Comparison of ENCODE assay signal across 28 cellular contexts in the genomic region with DNA sequence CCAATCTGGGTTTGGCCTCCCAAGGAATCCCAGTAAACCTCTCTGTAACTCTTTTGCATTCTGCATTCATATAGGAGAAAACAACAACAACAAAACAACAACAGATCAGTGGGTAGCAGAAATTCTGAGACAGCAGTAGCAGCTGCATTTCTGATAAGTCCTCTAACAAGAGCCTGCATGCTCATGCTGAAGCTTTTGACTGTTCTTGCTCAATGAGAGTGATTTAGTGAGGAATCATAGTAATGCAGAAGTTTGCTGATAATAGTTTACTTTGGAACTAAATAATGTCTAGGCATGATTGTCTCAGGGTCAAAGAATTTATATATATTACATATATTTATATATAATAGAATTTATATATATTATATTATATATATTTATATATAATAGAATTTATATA. TPM values are rescaled to one million over a fixed set of nuclear protein-coding genes. Genes with fewer than 3 reads are reported as not detected.
"Had no signal": no experiment of that assay in that cellular context is flagged by ENCODE, and none has a peak within 500 bp of the region (broad histone marks: within the 10 kb centered on the region; RNA-seq: fewer than 3 reads in every experiment).

No MANE protein-coding gene starts in this region.

- H3K36me3 Mint-ChIP-seq: activated CD4-positive, alpha-beta memory T cell treated with anti-CD3 and anti-CD28 coated beads for 36 hours; activated naive CD4-positive, alpha-beta T cell treated with anti-CD3 and anti-CD28 coated beads, Interleukin-2, amount 50 U/mL, for 24 hours; immature natural killer cell; stimulated activated naive B cell treated with anti-CD40 and anti-IgM and Interleukin-4, amounts not matched to agents 10 μg/mL and 1 μg/mL and 100 μg/mL, for 72 hours had no signal

- H3K4me3 Mint-ChIP-seq: activated CD4-positive, alpha-beta memory T cell treated with anti-CD3 and anti-CD28 coated beads for 36 hours; activated CD4-positive, alpha-beta T cell treated with anti-CD3 and anti-CD28 coated beads, Interleukin-2, amount 10 ng/mL, durations not matched to agents 24 days and 14 days; activated naive CD4-positive, alpha-beta T cell treated with anti-CD3 and anti-CD28 coated beads, Interleukin-2, amount 50 U/mL, for 24 hours; activated naive CD8-positive, alpha-beta T cell treated with anti-CD3 and anti-CD28 coated beads, Interleukin-2, amount 50 U/mL, for 24 hours; activated T-cell treated with anti-CD3 and anti-CD28 coated beads, Interleukin-2, amount 50 U/mL, for 4 hours; activated T-helper 17 cell treated with anti-CD3 and anti-CD28 coated beads, Interleukin-2, amount 50 U/mL, for 72 hours; immature natural killer cell; nephron progenitor cell; stimulated activated naive B cell treated with anti-CD40 and anti-IgM and Interleukin-4, amounts not matched to agents 10 μg/mL and 1 μg/mL and 100 μg/mL, for 72 hours; T-helper 17 cell had no signal

- H3K27ac ChIP-seq: esophagus squamous epithelium, gastroesophageal sphincter, heart left ventricle, ovary, stomach, thyroid gland, upper lobe of right lung had no signal

- H3K36me3 ChIP-seq: esophagus squamous epithelium, gastroesophageal sphincter, heart left ventricle, ovary, thyroid gland, upper lobe of right lung had no signal

- H3K9ac ChIP-seq: SK-N-SH had no signal

- H3K4me3 ChIP-seq: esophagus squamous epithelium, gastroesophageal sphincter, heart left ventricle, ovary, smooth muscle cell, stomach, thyroid gland, upper lobe of right lung had no signal

- H3K4me1 Mint-ChIP-seq: activated CD4-positive, alpha-beta T cell treated with anti-CD3 and anti-CD28 coated beads, Interleukin-2, amount 10 ng/mL, durations not matched to agents 24 days and 14 days; activated naive CD4-positive, alpha-beta T cell treated with anti-CD3 and anti-CD28 coated beads, Interleukin-2, amount 50 U/mL, for 24 hours; activated naive CD8-positive, alpha-beta T cell treated with anti-CD3 and anti-CD28 coated beads, Interleukin-2, amount 50 U/mL, for 24 hours; activated T-helper 17 cell treated with anti-CD3 and anti-CD28 coated beads, Interleukin-2, amount 50 U/mL, for 72 hours; immature natural killer cell; stimulated activated naive B cell treated with anti-CD40 and anti-IgM and Interleukin-4, amounts not matched to agents 10 μg/mL and 1 μg/mL and 100 μg/mL, for 72 hours had no signal

- DNase-seq: activated CD4-positive, alpha-beta memory T cell treated with anti-CD3 and anti-CD28 coated beads for 36 hours; activated CD4-positive, alpha-beta T cell treated with anti-CD3 and anti-CD28 coated beads, Interleukin-2, amount 10 ng/mL, durations not matched to agents 24 days and 14 days; activated CD4-positive, CD25-positive, alpha-beta regulatory T cell treated with anti-CD3 and anti-CD28 coated beads, Interleukin-2, amount 50 U/mL, for 72 hours; activated naive CD8-positive, alpha-beta T cell treated with anti-CD3 and anti-CD28 coated beads, Interleukin-2, amount 50 U/mL, for 24 hours; activated T-cell treated with anti-CD3 and anti-CD28 coated beads, Interleukin-2, amount 50 U/mL, for 4 hours; anterior cingulate cortex; cortex of kidney; esophagus squamous epithelium; heart left ventricle; hypothalamus; immature natural killer cell; left ventricle myocardium superior; nephron progenitor cell; ovary; SK-N-SH; stimulated activated CD4-positive, alpha-beta T cell treated with anti-CD3 and anti-CD28 coated beads, Interleukin-15, amount 100 ng/mL, for 24 hours; stimulated activated CD4-positive, alpha-beta T cell treated with anti-CD3 and anti-CD28 coated beads, Interleukin-2, amount 100 ng/mL, for 24 hours; stimulated activated naive B cell treated with anti-CD40 and anti-IgM and Interleukin-4, amounts not matched to agents 10 μg/mL and 1 μg/mL and 100 μg/mL, for 72 hours; stomach; T-helper 17 cell; T1000; thyroid gland; upper lobe of right lung had no signal

- H3K27me3 ChIP-seq: esophagus squamous epithelium, gastroesophageal sphincter, heart left ventricle, ovary, stomach, thyroid gland, upper lobe of right lung had no signal

- H3K9me3 Mint-ChIP-seq: activated CD4-positive, alpha-beta memory T cell treated with anti-CD3 and anti-CD28 coated beads for 36 hours; activated CD4-positive, alpha-beta T cell treated with anti-CD3 and anti-CD28 coated beads, Interleukin-2, amount 10 ng/mL, durations not matched to agents 24 days and 14 days; activated naive CD4-positive, alpha-beta T cell treated with anti-CD3 and anti-CD28 coated beads, Interleukin-2, amount 50 U/mL, for 24 hours; activated naive CD8-positive, alpha-beta T cell treated with anti-CD3 and anti-CD28 coated beads, Interleukin-2, amount 50 U/mL, for 24 hours; activated T-cell treated with anti-CD3 and anti-CD28 coated beads, Interleukin-2, amount 50 U/mL, for 4 hours; activated T-helper 17 cell treated with anti-CD3 and anti-CD28 coated beads, Interleukin-2, amount 50 U/mL, for 72 hours; immature natural killer cell; nephron progenitor cell; stimulated activated naive B cell treated with anti-CD40 and anti-IgM and Interleukin-4, amounts not matched to agents 10 μg/mL and 1 μg/mL and 100 μg/mL, for 72 hours had no signal

- H3K4me1 ChIP-seq: esophagus squamous epithelium, gastroesophageal sphincter, heart left ventricle, stomach, thyroid gland, upper lobe of right lung had no signal

- H3K9me3 ChIP-seq: esophagus squamous epithelium, gastroesophageal sphincter, heart left ventricle, ovary, SK-N-SH, stomach, thyroid gland, upper lobe of right lung had no signal

- H3K4me2 ChIP-seq: SK-N-SH, smooth muscle cell had no signal

- H3K27ac Mint-ChIP-seq: activated CD4-positive, alpha-beta memory T cell treated with anti-CD3 and anti-CD28 coated beads for 36 hours; activated CD4-positive, alpha-beta T cell treated with anti-CD3 and anti-CD28 coated beads, Interleukin-2, amount 10 ng/mL, durations not matched to agents 24 days and 14 days; activated naive CD4-positive, alpha-beta T cell treated with anti-CD3 and anti-CD28 coated beads, Interleukin-2, amount 50 U/mL, for 24 hours; activated naive CD8-positive, alpha-beta T cell treated with anti-CD3 and anti-CD28 coated beads, Interleukin-2, amount 50 U/mL, for 24 hours; activated T-helper 17 cell treated with anti-CD3 and anti-CD28 coated beads, Interleukin-2, amount 50 U/mL, for 72 hours; immature natural killer cell; nephron progenitor cell; progenitor cell of endocrine pancreas; stimulated activated naive B cell treated with anti-CD40 and anti-IgM and Interleukin-4, amounts not matched to agents 10 μg/mL and 1 μg/mL and 100 μg/mL, for 72 hours; T-helper 17 cell had no signal

- H3K27me3 Mint-ChIP-seq: activated CD4-positive, alpha-beta memory T cell treated with anti-CD3 and anti-CD28 coated beads for 36 hours; activated CD4-positive, alpha-beta T cell treated with anti-CD3 and anti-CD28 coated beads, Interleukin-2, amount 10 ng/mL, durations not matched to agents 24 days and 14 days; activated T-helper 17 cell treated with anti-CD3 and anti-CD28 coated beads, Interleukin-2, amount 50 U/mL, for 72 hours had no signal

RNA-seq across cellular contexts. Expression of a gene that starts 35.2 kb away (rescaled TPM):
- total RNA-seq: activated CD4-positive, alpha-beta memory T cell treated with anti-CD3 and anti-CD28 coated beads for 36 hours; activated CD4-positive, alpha-beta T cell treated with anti-CD3 and anti-CD28 coated beads, Interleukin-2, amount 10 ng/mL, durations not matched to agents 24 days and 14 days had no signal
